In the genomic region with DNA sequence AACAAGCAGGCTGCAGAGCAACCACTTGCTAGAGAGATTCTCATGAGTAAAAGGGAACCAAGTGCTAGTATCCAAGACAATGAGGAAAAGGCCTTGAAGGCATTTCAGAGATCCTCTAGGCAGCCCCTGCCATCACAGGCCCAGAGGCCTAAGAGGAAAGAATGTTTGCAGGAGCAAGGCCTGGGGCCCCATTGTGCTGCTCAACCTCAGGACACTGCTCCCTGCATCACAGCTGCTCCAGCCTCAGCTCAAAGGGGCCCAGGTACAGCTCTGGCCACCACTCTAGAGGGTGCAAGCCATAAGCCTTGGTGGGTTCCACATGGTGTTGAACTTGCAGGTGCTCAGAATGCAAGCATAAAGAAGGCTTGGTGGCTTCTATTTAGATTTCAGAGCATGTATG, we compare ENCODE assay signal across 34 cellular contexts.
"Had no signal": no experiment of that assay in that cellular context is flagged by ENCODE, and none has a peak within 500 bp of the region (broad histone marks: within the 10 kb centered on the region; RNA-seq: fewer than 3 reads in every experiment).

No MANE protein-coding gene starts in this region.

- H3K9me3 ChIP-seq: colonic mucosa, gastrocnemius medialis had no signal

- H3K9me3 Mint-ChIP-seq: activated CD4-positive, alpha-beta T cell treated with anti-CD3 and anti-CD28 coated beads, Interleukin-2, amount 10 ng/mL, durations not matched to agents 24 days and 14 days; activated T-helper 1 cell treated with anti-CD3 and anti-CD28 coated beads, Interleukin-12 subunit alpha, Interleukin-12 subunit beta, Interleukin-2, Interleukin-4 antibody, amounts not matched to agents 30 ng/mL and 10 ng/mL and 1 ng/mL, durations not matched to agents 14 hours and 24 hours and 36 hours; dendritic cell treated with granulocyte-macrophage colony-stimulating factor and Interleukin-4, amounts not matched to agents 40 ng/mL and 50 ng/mL, for 4 days had no signal

- H3K4me1 Mint-ChIP-seq: activated CD4-positive, alpha-beta T cell treated with anti-CD3 and anti-CD28 coated beads for 36 hours; activated CD4-positive, alpha-beta T cell treated with anti-CD3 and anti-CD28 coated beads, Interleukin-2, amount 10 ng/mL, durations not matched to agents 24 days and 14 days; activated CD8-positive, alpha-beta memory T cell treated with anti-CD3 and anti-CD28 coated beads, Interleukin-2, amount 10 ng/mL, durations not matched to agents 7 days and 5 days; activated naive CD4-positive, alpha-beta T cell treated with anti-CD3 and anti-CD28 coated beads, Interleukin-2, amount 10 ng/mL, durations not matched to agents 7 days and 5 days; activated naive CD8-positive, alpha-beta T cell treated with anti-CD3 and anti-CD28 coated beads, Interleukin-2, amount 10 ng/mL, durations not matched to agents 7 days and 5 days had no signal

- H3K27ac Mint-ChIP-seq: activated CD4-positive, alpha-beta memory T cell treated with anti-CD3 and anti-CD28 coated beads for 36 hours; activated CD4-positive, alpha-beta T cell treated with anti-CD3 and anti-CD28 coated beads for 36 hours; activated CD4-positive, alpha-beta T cell treated with anti-CD3 and anti-CD28 coated beads, Interleukin-2, amount 10 ng/mL, durations not matched to agents 24 days and 14 days; activated CD8-positive, alpha-beta memory T cell treated with anti-CD3 and anti-CD28 coated beads, Interleukin-2, amount 10 ng/mL, durations not matched to agents 7 days and 5 days; activated CD8-positive, alpha-beta T cell treated with anti-CD3 and anti-CD28 coated beads, Interleukin-2, amount 10 ng/mL, durations not matched to agents 7 days and 5 days; activated naive CD4-positive, alpha-beta T cell treated with anti-CD3 and anti-CD28 coated beads, Interleukin-2, amount 10 ng/mL, durations not matched to agents 7 days and 5 days; activated naive CD4-positive, alpha-beta T cell treated with anti-CD3 and anti-CD28 coated beads, Interleukin-2, amount 50 U/mL, for 72 hours; activated naive CD8-positive, alpha-beta T cell treated with anti-CD3 and anti-CD28 coated beads, Interleukin-2, amount 10 ng/mL, durations not matched to agents 7 days and 5 days; activated T-helper 1 cell treated with anti-CD3 and anti-CD28 coated beads, Interleukin-12 subunit alpha, Interleukin-12 subunit beta, Interleukin-2, Interleukin-4 antibody, amounts not matched to agents 30 ng/mL and 10 ng/mL and 1 ng/mL, durations not matched to agents 14 hours and 24 hours and 36 hours; activated T-helper 2 cell treated with anti-CD3 and anti-CD28 coated beads, Interferon-gamma antibody, Interleukin-2, Interleukin-4, amounts not matched to agents 10 μg/mL and 5 μg/mL and 100 μg/mL, durations not matched to agents 14 hours and 24 hours and 36 hours; brain; dendritic cell treated with granulocyte-macrophage colony-stimulating factor and Interleukin-4, amounts not matched to agents 40 ng/mL and 50 ng/mL, for 4 days had no signal

- H3K4me3 Mint-ChIP-seq: activated CD4-positive, alpha-beta memory T cell treated with anti-CD3 and anti-CD28 coated beads for 36 hours; activated CD4-positive, alpha-beta T cell treated with anti-CD3 and anti-CD28 coated beads for 36 hours; activated CD4-positive, alpha-beta T cell treated with anti-CD3 and anti-CD28 coated beads, Interleukin-2, amount 10 ng/mL, durations not matched to agents 24 days and 14 days; activated CD8-positive, alpha-beta memory T cell treated with anti-CD3 and anti-CD28 coated beads, Interleukin-2, amount 10 ng/mL, durations not matched to agents 7 days and 5 days; activated CD8-positive, alpha-beta T cell treated with anti-CD3 and anti-CD28 coated beads, Interleukin-2, amount 10 ng/mL, durations not matched to agents 7 days and 5 days; activated naive CD4-positive, alpha-beta T cell treated with anti-CD3 and anti-CD28 coated beads, Interleukin-2, amount 10 ng/mL, durations not matched to agents 7 days and 5 days; activated naive CD8-positive, alpha-beta T cell treated with anti-CD3 and anti-CD28 coated beads, Interleukin-2, amount 10 ng/mL, durations not matched to agents 7 days and 5 days; activated T-helper 1 cell treated with anti-CD3 and anti-CD28 coated beads, Interleukin-12 subunit alpha, Interleukin-12 subunit beta, Interleukin-2, Interleukin-4 antibody, amounts not matched to agents 30 ng/mL and 10 ng/mL and 1 ng/mL, durations not matched to agents 14 hours and 24 hours and 36 hours; brain; dendritic cell treated with granulocyte-macrophage colony-stimulating factor and Interleukin-4, amounts not matched to agents 40 ng/mL and 50 ng/mL, for 4 days had no signal

- H3K27ac ChIP-seq: ascending aorta, breast epithelium, cardiac muscle cell, colonic mucosa, dorsolateral prefrontal cortex, esophagus muscularis mucosa, foreskin keratinocyte, gastrocnemius medialis, heart left ventricle had no signal

- H3K36me3 ChIP-seq: ascending aorta, breast epithelium, cardiac muscle cell, colonic mucosa, esophagus muscularis mucosa, gastrocnemius medialis, heart left ventricle had no signal

- H3K27me3 ChIP-seq: ascending aorta, breast epithelium, cardiac muscle cell, colonic mucosa, dorsolateral prefrontal cortex, foreskin keratinocyte, heart left ventricle had no signal

- H3K36me3 Mint-ChIP-seq: activated CD4-positive, alpha-beta memory T cell treated with anti-CD3 and anti-CD28 coated beads for 36 hours; activated CD8-positive, alpha-beta memory T cell treated with anti-CD3 and anti-CD28 coated beads, Interleukin-2, amount 10 ng/mL, durations not matched to agents 7 days and 5 days; activated naive CD4-positive, alpha-beta T cell treated with anti-CD3 and anti-CD28 coated beads, Interleukin-2, amount 10 ng/mL, durations not matched to agents 7 days and 5 days; activated naive CD8-positive, alpha-beta T cell treated with anti-CD3 and anti-CD28 coated beads, Interleukin-2, amount 10 ng/mL, durations not matched to agents 7 days and 5 days; brain had no signal

- H3K27me3 Mint-ChIP-seq: activated CD4-positive, alpha-beta memory T cell treated with anti-CD3 and anti-CD28 coated beads for 36 hours; activated CD4-positive, alpha-beta T cell treated with anti-CD3 and anti-CD28 coated beads for 36 hours; dendritic cell treated with granulocyte-macrophage colony-stimulating factor and Interleukin-4, amounts not matched to agents 40 ng/mL and 50 ng/mL, for 4 days had no signal

- H3K4me3 ChIP-seq: ascending aorta, breast epithelium, cardiac muscle cell, colonic mucosa, dorsolateral prefrontal cortex, esophagus muscularis mucosa, gastrocnemius medialis, heart left ventricle had no signal

- H3K4me1 ChIP-seq: ascending aorta, breast epithelium, esophagus muscularis mucosa, foreskin keratinocyte, gastrocnemius medialis, heart left ventricle had no signal

- DNase-seq: activated CD4-positive, alpha-beta memory T cell treated with anti-CD3 and anti-CD28 coated beads for 36 hours; activated CD4-positive, alpha-beta T cell treated with anti-CD3 and anti-CD28 coated beads for 36 hours; activated CD4-positive, alpha-beta T cell treated with anti-CD3 and anti-CD28 coated beads, Interleukin-2, amount 10 ng/mL, durations not matched to agents 24 days and 14 days; activated CD4-positive, CD25-positive, alpha-beta regulatory T cell; activated CD4-positive, CD25-positive, alpha-beta regulatory T cell treated with anti-CD3 and anti-CD28 coated beads, Interleukin-2, amount 50 U/mL, for 72 hours; activated CD8-positive, alpha-beta memory T cell treated with anti-CD3 and anti-CD28 coated beads, Interleukin-2, amount 10 ng/mL, durations not matched to agents 7 days and 5 days; activated CD8-positive, alpha-beta memory T cell treated with anti-CD3 and anti-CD28 coated beads, Interleukin-2, amount 50 U/mL, for 4 hours; activated CD8-positive, alpha-beta T cell treated with anti-CD3 and anti-CD28 coated beads, Interleukin-2, amount 10 ng/mL, durations not matched to agents 7 days and 5 days; activated effector memory CD4-positive, alpha-beta T cell treated with anti-CD3 and anti-CD28 coated beads, Interleukin-2, amount 50 U/mL, for 16 hours; activated naive CD4-positive, alpha-beta T cell; activated naive CD4-positive, alpha-beta T cell treated with anti-CD3 and anti-CD28 coated beads, Interleukin-2, amount 10 ng/mL, durations not matched to agents 7 days and 5 days; activated naive CD8-positive, alpha-beta T cell treated with anti-CD3 and anti-CD28 coated beads, Interleukin-2, amount 10 ng/mL, durations not matched to agents 7 days and 5 days; activated T-cell treated with anti-CD3 and anti-CD28 coated beads, Interleukin-2, amount 50 U/mL, for 1 hour; activated T-cell treated with anti-CD3 and anti-CD28 coated beads, Interleukin-2, amount 50 U/mL, for 48 hours; central memory CD4-positive, alpha-beta T cell; cerebellar nuclear complex; colonic mucosa; effector memory CD4-positive, alpha-beta T cell; erythroblast; foreskin keratinocyte; gastrocnemius medialis; glutamatergic neuron; heart left ventricle; T-helper 2 cell had no signal
